ENCODE assay signal across 10 cellular contexts in genomic region chr6:30981942-30982772, GRCh38. TPM values are rescaled to one million over a fixed set of nuclear protein-coding genes. Genes with fewer than 3 reads are reported as not detected.
DNase-seq lines count a peak whose midpoint lies in the region; ATAC-seq, FAIRE-seq and TF ChIP-seq lines count a peak whose summit lies in the region.
"Had no signal": no experiment of that assay in that cellular context is flagged by ENCODE, and none has a peak within 500 bp of the region (broad histone marks: within the 10 kb centered on the region; RNA-seq: fewer than 3 reads in every experiment).

No MANE protein-coding gene starts in this region.

- no peaks in the 10 kb centered on the region for H3K27me3 ChIP-seq in iPS-18a (ENCODE audit: control insufficient read depth, insufficient read depth, low read length)
- no peaks in the 10 kb centered on the region for H3K27me3 ChIP-seq in suprapubic skin

- DNase-seq in HS-27A (ENCODE audit: low read depth) = peak; percentile 31
- DNase-seq in astrocyte of the spinal cord (ENCODE audit: low read depth, low spot score) = peak; percentile 80
- no peak for DNase-seq in suprapubic skin (ENCODE audit: low spot score in 2 of 2)
- DNase-seq in NCI-H146 treated with DMSO at 0.1 percent for 48 hours (lab: John Stamatoyannopoulos, UW; ENCODE audit: unreplicated experiment) = no peak
- DNase-seq in D721Med (ENCODE audit: insufficient read length, low spot score) = no peak

- in situ Hi-C loops in astrocyte of the spinal cord (cut with HindIII; ENCODE audit: low sequenced_read_pairs) = no loop called here

- H3K4me1 ChIP-seq in iPS-18a (ENCODE audit: control insufficient read depth, low read depth, low read length) = peaks cover 6% of the 10 kb centered on the region
- H3K4me1 ChIP-seq in suprapubic skin = peaks cover 11% of the 10 kb centered on the region

- no peak for FAIRE-seq in D721Med (lab: Jason Lieb, UNC)

- no peak for TF ChIP-seq POLR2A in suprapubic skin (IDR thresholded peaks at IDR 0.05)

- peak overlapping the region; percentile 14 for H3K4me3 ChIP-seq in astrocyte of the spinal cord (ENCODE audit: low read depth, low read length)
- peak overlapping the region; percentile 40 for H3K4me3 ChIP-seq in iPS-18a (ENCODE audit: low read length)
- H3K4me3 ChIP-seq in suprapubic skin = peak overlapping the region; percentile 14

- TF ChIP-seq EP300 in suprapubic skin (IDR thresholded peaks at IDR 0.05) = no peak

- H3K36me3 ChIP-seq in iPS-18a (ENCODE audit: control insufficient read depth, low read depth, low read length) (no peaks in the 10 kb centered on the region), suprapubic skin (no peaks in the 10 kb centered on the region)

- no peak overlapping the region for H3K9ac ChIP-seq in iPS-18a (ENCODE audit: low read length)

- ATAC-seq in HG02678 (IDR thresholded peaks at IDR 0.05; ENCODE audit: unreplicated experiment) (no peak), HG02970 (IDR thresholded peaks at IDR 0.05; ENCODE audit: low FRiP score, unreplicated experiment) (no peak)

- H3K9me3 ChIP-seq in iPS-18a (ENCODE audit: control insufficient read depth, low read depth, low read length) (no peaks in the 10 kb centered on the region), suprapubic skin (no peaks in the 10 kb centered on the region)

- H3K27ac ChIP-seq in iPS-18a (ENCODE audit: low read length) = no peak overlapping the region
- no peak overlapping the region for H3K27ac ChIP-seq in suprapubic skin
- H3K27ac ChIP-seq: skin epidermis had no signal

- TF ChIP-seq CTCF in astrocyte of the spinal cord (IDR thresholded peaks at IDR 0.05; ENCODE audit: low read depth, low read length) = peak; percentile 38
- no peak for TF ChIP-seq CTCF in suprapubic skin (IDR thresholded peaks at IDR 0.05)
- TF ChIP-seq CTCF in D721Med (IDR thresholded peaks at IDR 0.05; ENCODE audit: insufficient read depth, missing control alignments) = no peak

- WGBS in suprapubic skin = 13% methylated on average over 13 of the region's 13 CpGs

RNA-seq across cellular contexts. Expression of gene MUC21, which starts 1.4 kb away (rescaled TPM):
- total RNA-seq in suprapubic skin = under 1 TPM in 1 of 4 donors, not detected in 3; 0.38 TPM
- total RNA-seq: activated CD8-positive, alpha-beta memory T cell treated with anti-CD3 and anti-CD28 coated beads for 36 hours had no signal

RNA-seq across cellular contexts. Expression of gene MUC22, which starts 28.1 kb away (rescaled TPM):
- total RNA-seq in suprapubic skin = under 1 TPM in 1 of 4 donors, not detected in 3; 0.18 TPM
- total RNA-seq: activated CD8-positive, alpha-beta memory T cell treated with anti-CD3 and anti-CD28 coated beads for 36 hours had no signal

RNA-seq across cellular contexts. Expression of gene MUCL3, which starts 41.4 kb away (rescaled TPM):
- not detected for total RNA-seq in suprapubic skin
- total RNA-seq: activated CD8-positive, alpha-beta memory T cell treated with anti-CD3 and anti-CD28 coated beads for 36 hours had no signal

RNA-seq across cellular contexts. Expression of gene SFTA2, which starts 50.2 kb away (rescaled TPM):
- total RNA-seq in suprapubic skin = not detected
- total RNA-seq: activated CD8-positive, alpha-beta memory T cell treated with anti-CD3 and anti-CD28 coated beads for 36 hours had no signal

Comparison
In these comparisons a context has a peak if more than half of its experiments do, and no peak if none do; other contexts are left out.
1. DNase-seq: peak in HS-27A (single experiment) and astrocyte of the spinal cord (single experiment); none in suprapubic skin (0 of 2), NCI-H146 treated with DMSO at 0.1 percent for 48 hours (single experiment) and D721Med (single experiment).
2. Peak in every context shown above with its lines, with median percentiles within 50 percentile points of each other: H3K4me3 ChIP-seq.